20 cellular contexts compared by ENCODE assay signal in the genomic region with DNA sequence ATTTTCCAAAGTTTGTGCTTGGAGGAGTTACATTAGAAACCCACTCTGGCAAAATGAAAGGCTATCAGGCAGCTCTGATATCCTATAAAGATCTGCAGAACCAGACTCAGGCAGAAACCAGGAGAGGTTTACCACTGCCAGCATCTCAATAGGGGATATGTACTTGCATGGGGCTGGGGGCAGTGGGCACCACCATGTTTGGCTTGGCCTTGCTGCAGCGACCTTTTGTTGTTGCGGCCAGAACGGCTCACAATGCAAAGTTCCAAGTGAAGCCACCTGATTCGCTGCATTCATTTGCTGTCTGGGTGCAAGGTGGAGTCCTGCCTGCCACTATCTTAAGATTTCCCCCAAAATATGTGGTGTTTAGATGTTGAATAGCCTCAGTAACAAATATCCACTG.
DNase-seq lines count a peak whose midpoint lies in the region; ATAC-seq and TF ChIP-seq lines count a peak whose summit lies in the region.
"Had no signal": no experiment of that assay in that cellular context is flagged by ENCODE, and none has a peak within 500 bp of the region (broad histone marks: within the 10 kb centered on the region; RNA-seq: fewer than 3 reads in every experiment).

No MANE protein-coding gene starts in this region.

- no peak overlapping the region for H2BK5ac ChIP-seq in trophoblast cell (ENCODE audit: low read depth, low read length, poor library complexity)

- no peak overlapping the region for H3K4me2 ChIP-seq in trophoblast cell (ENCODE audit: low read length)
- H3K4me2 ChIP-seq: A549; BLaER1 treated with 17β-estradiol and CSF1 and Interleukin-3, amounts not matched to agents 10 nM and 100 nM had no signal

- H3K9me3 ChIP-seq in esophagus muscularis mucosa (no peaks in the 10 kb centered on the region), trophoblast cell (ENCODE audit: insufficient read depth, low read depth, low read length) (peaks cover 2% of the 10 kb centered on the region), vagina (no peaks in the 10 kb centered on the region), left lung (no peaks in the 10 kb centered on the region)
- H3K9me3 ChIP-seq: Caco-2 had no signal

- H3K4me1 ChIP-seq in esophagus muscularis mucosa = peaks cover under 1 to 17% (median 13%) of the 10 kb centered on the region in 4 donors
- peaks cover 7 to 9% of the 10 kb centered on the region in 2 experiments for H3K4me1 ChIP-seq in trophoblast cell (ENCODE audit: control insufficient read depth in 1 of 2, insufficient read depth in 2 of 2, low read length in 2 of 2)
- H3K4me1 ChIP-seq in vagina = no peaks in the 10 kb centered on the region
- no peaks in the 10 kb centered on the region for H3K4me1 ChIP-seq in left lung
- H3K4me1 ChIP-seq: Caco-2 had no signal

- no peak overlapping the region for H3K14ac ChIP-seq in trophoblast cell (ENCODE audit: low read length)

- peaks cover 13% of the 10 kb centered on the region for H3K27me3 Mint-ChIP-seq in activated CD4-positive, alpha-beta T cell treated with anti-CD3 and anti-CD28 coated beads, Interleukin-2, amount 10 ng/mL, durations not matched to agents 24 days and 14 days
- peaks cover 4 to 18% (median 9%) of the 10 kb centered on the region in 3 donors for H3K27me3 Mint-ChIP-seq in immature natural killer cell (ENCODE audit: low read depth in 3 of 3)

- peak overlapping the region; percentile 83 for H4K91ac ChIP-seq in trophoblast cell (ENCODE audit: low read depth, low read length)

- no peak overlapping the region for H3K9ac ChIP-seq in trophoblast cell (ENCODE audit: low read length)
- H3K9ac ChIP-seq: BLaER1 treated with 17β-estradiol and CSF1 and Interleukin-3, amounts not matched to agents 10 nM and 100 nM had no signal

- no peak overlapping the region for H4K12ac ChIP-seq in trophoblast cell (ENCODE audit: low read depth, low read length)

- no peak overlapping the region for H3K18ac ChIP-seq in trophoblast cell (ENCODE audit: low read length)

- TF ChIP-seq EP300 in esophagus muscularis mucosa (IDR thresholded peaks at IDR 0.05) = no peak

- H2AK5ac ChIP-seq in trophoblast cell (ENCODE audit: low read length) = peak overlapping the region; percentile 5

- H2AFZ ChIP-seq in trophoblast cell (ENCODE audit: insufficient read depth, low read length, poor library complexity) = no peak overlapping the region

- no peaks in the 10 kb centered on the region for H3K9me3 Mint-ChIP-seq in activated CD4-positive, alpha-beta T cell treated with anti-CD3 and anti-CD28 coated beads, Interleukin-2, amount 10 ng/mL, durations not matched to agents 24 days and 14 days
- H3K9me3 Mint-ChIP-seq in immature natural killer cell = no peaks in the 10 kb centered on the region
- H3K9me3 Mint-ChIP-seq: CD4-positive, alpha-beta T cell had no signal

- no peak overlapping the region for H3K23ac ChIP-seq in trophoblast cell (ENCODE audit: low read length)

- no peaks in the 10 kb centered on the region for H3K27me3 ChIP-seq in esophagus muscularis mucosa
- H3K27me3 ChIP-seq in trophoblast cell (ENCODE audit: insufficient read depth, low read length) = no peaks in the 10 kb centered on the region
- H3K27me3 ChIP-seq in vagina = no peaks in the 10 kb centered on the region
- no peaks in the 10 kb centered on the region for H3K27me3 ChIP-seq in left lung
- H3K27me3 ChIP-seq: BLaER1 treated with 17β-estradiol and CSF1 and Interleukin-3, amounts not matched to agents 10 nM and 100 nM had no signal

- intact Hi-C loops in activated CD4-positive, alpha-beta T cell treated with anti-CD3 and anti-CD28 coated beads, Interleukin-2, amount 10 ng/mL, durations not matched to agents 24 days and 14 days (cut with micrococcal nuclease) = no loop called here
- intact Hi-C loops in esophagus muscularis mucosa (cut with DNase I) = loop anchor here (5.0 kb wide), 1 partner anchor 310 kb away; no protein-coding TSS in a partner anchor
- intact Hi-C loops in vagina (cut with DNase I) = no loop called here
- intact Hi-C loops in left lung (cut with DNase I) = no loop called here

- WGBS in esophagus muscularis mucosa = 100% methylated on average over 3 of the region's 4 CpGs
- WGBS in trophoblast cell (ENCODE audit: extremely low coverage, insufficient coverage, insufficient read length) = no CpG with 5 or more reads among the region's 4 CpGs

- TF ChIP-seq CTCF in esophagus muscularis mucosa (IDR thresholded peaks at IDR 0.05) (no peak), vagina (IDR thresholded peaks at IDR 0.05) (no peak), left lung (IDR thresholded peaks at IDR 0.05) (no peak)

- H3K79me1 ChIP-seq in trophoblast cell (ENCODE audit: low read length) = peaks cover 24% of the 10 kb centered on the region

- H3K79me2 ChIP-seq in trophoblast cell (ENCODE audit: control insufficient read depth, insufficient read depth, low read length, poor library complexity) = no peaks in the 10 kb centered on the region

- peak; percentile 43 for DNase-seq in activated CD4-positive, alpha-beta T cell treated with anti-CD3 and anti-CD28 coated beads, Interleukin-2, amount 10 ng/mL, durations not matched to agents 24 days and 14 days
- no peak for DNase-seq in activated CD4-positive, alpha-beta T cell treated with anti-CD3 and anti-CD28 coated beads, Interleukin-2, amount 50 U/mL, for 1 hour
- DNase-seq in esophagus muscularis mucosa (ENCODE audit: extremely low spot score) = peak; percentile 64
- no peak for DNase-seq in trophoblast cell
- peak in 1 of 2 donors; percentile 65 for DNase-seq in vagina (ENCODE audit: extremely low spot score in 2 of 2)
- no peak for DNase-seq in left lung
- no peak for DNase-seq in immature natural killer cell
- DNase-seq: AML-193; Caco-2; Calu3; CD4-positive, alpha-beta T cell; CD8-positive, alpha-beta T cell; DMS79 treated with DMSO at 0.1 percent for 48 hours; GF-D8 had no signal

- H3K4ac ChIP-seq in trophoblast cell (ENCODE audit: low read depth, low read length) = no peak overlapping the region

- peak overlapping the region; percentile 15 for H2BK120ac ChIP-seq in trophoblast cell (ENCODE audit: insufficient read depth, low read length, poor library complexity)

- no peak overlapping the region for H3K4me3 ChIP-seq in esophagus muscularis mucosa
- no peak overlapping the region for H3K4me3 ChIP-seq in trophoblast cell (ENCODE audit: low read depth, low read length)
- no peak overlapping the region for H3K4me3 ChIP-seq in vagina
- H3K4me3 ChIP-seq in left lung = no peak overlapping the region
- H3K4me3 ChIP-seq: A549; BLaER1 treated with 17β-estradiol and CSF1 and Interleukin-3, amounts not matched to agents 10 nM and 100 nM had no signal

- TF ChIP-seq POLR2A in esophagus muscularis mucosa (IDR thresholded peaks at IDR 0.05; ENCODE audit: low read depth) (no peak), vagina (IDR thresholded peaks at IDR 0.05) (no peak)

- H3K27ac ChIP-seq in esophagus muscularis mucosa (replicated peaks in 1 of 4) (no peak overlapping the region), trophoblast cell (ENCODE audit: low read depth, low read length) (no peak overlapping the region), vagina (peak overlapping the region; percentile 98), left lung (no peak overlapping the region)
- H3K27ac ChIP-seq: 22Rv1; A549; BLaER1 treated with 17β-estradiol and CSF1 and Interleukin-3, amounts not matched to agents 10 nM and 100 nM; C4-2B had no signal

- H3K36me3 ChIP-seq in esophagus muscularis mucosa = no peaks in the 10 kb centered on the region
- no peaks in the 10 kb centered on the region for H3K36me3 ChIP-seq in trophoblast cell (ENCODE audit: control insufficient read depth in 1 of 2, insufficient read depth in 2 of 2, low read length in 2 of 2)
- H3K36me3 ChIP-seq in vagina = no peaks in the 10 kb centered on the region
- no peaks in the 10 kb centered on the region for H3K36me3 ChIP-seq in left lung
- H3K36me3 ChIP-seq: BLaER1 treated with 17β-estradiol and CSF1 and Interleukin-3, amounts not matched to agents 10 nM and 100 nM had no signal

- peak overlapping the region; percentile 76 for H2BK12ac ChIP-seq in trophoblast cell (ENCODE audit: low read length)

- H4K8ac ChIP-seq in trophoblast cell (ENCODE audit: low read depth, low read length) = no peak overlapping the region

- ATAC-seq in left lung = no peak
- ATAC-seq in GM19455 (IDR thresholded peaks at IDR 0.05; ENCODE audit: unreplicated experiment) = no peak
- ATAC-seq: A549; CD8-positive, alpha-beta T cell had no signal

- H3K4me1 Mint-ChIP-seq in activated CD4-positive, alpha-beta T cell treated with anti-CD3 and anti-CD28 coated beads, Interleukin-2, amount 10 ng/mL, durations not matched to agents 24 days and 14 days = no peaks in the 10 kb centered on the region
- no peaks in the 10 kb centered on the region for H3K4me1 Mint-ChIP-seq in immature natural killer cell
- H3K4me1 Mint-ChIP-seq: B cell had no signal

- no peak overlapping the region for H3K27ac Mint-ChIP-seq in activated CD4-positive, alpha-beta T cell treated with anti-CD3 and anti-CD28 coated beads, Interleukin-2, amount 10 ng/mL, durations not matched to agents 24 days and 14 days
- H3K27ac Mint-ChIP-seq in immature natural killer cell = no peak overlapping the region
- H3K27ac Mint-ChIP-seq: B cell; CD4-positive, alpha-beta T cell; CD8-positive, alpha-beta T cell had no signal

- H3K36me3 Mint-ChIP-seq in activated CD4-positive, alpha-beta T cell treated with anti-CD3 and anti-CD28 coated beads, Interleukin-2, amount 10 ng/mL, durations not matched to agents 24 days and 14 days (ENCODE audit: low read depth) = no peaks in the 10 kb centered on the region
- H3K36me3 Mint-ChIP-seq in immature natural killer cell = no peaks in the 10 kb centered on the region
- H3K36me3 Mint-ChIP-seq: CD8-positive, alpha-beta T cell had no signal

- no peak overlapping the region for H3K4me3 Mint-ChIP-seq in activated CD4-positive, alpha-beta T cell treated with anti-CD3 and anti-CD28 coated beads, Interleukin-2, amount 10 ng/mL, durations not matched to agents 24 days and 14 days
- no peak overlapping the region for H3K4me3 Mint-ChIP-seq in immature natural killer cell
- H3K4me3 Mint-ChIP-seq: B cell; CD4-positive, alpha-beta T cell; CD8-positive, alpha-beta T cell had no signal

Comparison
In these comparisons a context has a peak if more than half of its experiments do, and no peak if none do; other contexts are left out.
1. DNase-seq: peak in activated CD4-positive, alpha-beta T cell treated with anti-CD3 and anti-CD28 coated beads, Interleukin-2, amount 10 ng/mL, durations not matched to agents 24 days and 14 days (single experiment) and esophagus muscularis mucosa (single experiment); none in activated CD4-positive, alpha-beta T cell treated with anti-CD3 and anti-CD28 coated beads, Interleukin-2, amount 50 U/mL, for 1 hour (single experiment), trophoblast cell (0 of 2), left lung (0 of 2) and immature natural killer cell (0 of 3).